Comparison of ENCODE assay signal across 9 cellular contexts in the genomic region with DNA sequence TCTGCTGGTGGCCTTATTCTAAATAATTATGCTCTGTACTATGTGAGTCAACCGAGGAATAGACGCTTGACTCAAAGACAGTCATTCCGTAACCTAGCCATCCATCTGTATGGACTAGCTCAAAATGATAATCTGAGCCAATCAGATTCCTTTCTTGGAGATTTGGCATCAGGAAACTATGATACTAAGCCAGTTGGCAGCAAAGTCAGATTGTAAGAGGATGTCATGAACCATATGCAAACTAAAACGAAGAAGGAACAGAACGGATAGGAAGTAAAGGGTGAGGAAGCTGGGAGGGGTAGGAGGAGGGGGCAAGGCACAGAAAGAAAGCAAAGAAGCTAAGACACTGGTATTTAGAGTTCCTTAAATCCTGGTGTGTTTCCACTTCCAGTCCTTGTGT. TPM values are rescaled to one million over a fixed set of nuclear protein-coding genes. Genes with fewer than 3 reads are reported as not detected.
DNase-seq lines count a peak whose midpoint lies in the region; ATAC-seq, FAIRE-seq and TF ChIP-seq lines count a peak whose summit lies in the region.
"Had no signal": no experiment of that assay in that cellular context is flagged by ENCODE, and none has a peak within 500 bp of the region (broad histone marks: within the 10 kb centered on the region; RNA-seq: fewer than 3 reads in every experiment).

No MANE protein-coding gene starts in this region.

- peak overlapping the region; percentile 48 to 89 (median 75) for H3K27ac Mint-ChIP-seq in CD14-positive monocyte

- ATAC-seq in GM19467 (IDR thresholded peaks at IDR 0.05; ENCODE audit: unreplicated experiment) (peak; percentile 62), HG03280 (IDR thresholded peaks at IDR 0.05; ENCODE audit: unreplicated experiment) (peak; percentile 64), foreskin keratinocyte (peak; percentile 20), SK-N-SH treated with all-trans-retinoic acid at 6 μM for 48 hours (no peak)

- H3K27me3 Mint-ChIP-seq in CD14-positive monocyte (ENCODE audit: low read depth in 3 of 3), result peaks cover 0 to 1% (median 0%) of the 10 kb centered on the region in 3 donors

- intact Hi-C loops in CD14-positive monocyte (cut with micrococcal nuclease), result no loop called here

- peaks cover 12% of the 10 kb centered on the region for H3K4me1 ChIP-seq in foreskin keratinocyte

- H3K27ac ChIP-seq in foreskin keratinocyte, result no peak overlapping the region
- H3K27ac ChIP-seq: cardiac muscle cell had no signal

- peaks cover 47% of the 10 kb centered on the region for H3K4me1 Mint-ChIP-seq in CD14-positive monocyte

- H3K27me3 ChIP-seq in foreskin keratinocyte, result no peaks in the 10 kb centered on the region
- H3K27me3 ChIP-seq: cardiac muscle cell had no signal

- H3K4me3 Mint-ChIP-seq in CD14-positive monocyte, result peak overlapping the region; percentile 49 to 72

- H3K9me3 Mint-ChIP-seq in CD14-positive monocyte, result no peaks in the 10 kb centered on the region

- TF ChIP-seq CTCF in CD14-positive monocyte (IDR thresholded peaks at IDR 0.05), result no peak
- TF ChIP-seq CTCF in foreskin keratinocyte (conservative IDR thresholded peaks at IDR 0.05), result no peak

- DNase-seq in CD14-positive monocyte (ENCODE audit: low spot score) (no peak), foreskin keratinocyte (peak in 1 of 2 donors; percentile 42), urothelium cell line (ENCODE audit: low spot score) (no peak), COLO829 (ENCODE audit: low spot score) (no peak)
- DNase-seq in activated CD4-positive, alpha-beta T cell treated with anti-CD3 and anti-CD28 coated beads for 4 hours, result no peak

- FAIRE-seq in urothelium cell line (lab: Jason Lieb, UNC), result no peak

- H3K36me3 Mint-ChIP-seq in CD14-positive monocyte, result no peaks in the 10 kb centered on the region

TF ChIP-seq in SK-N-SH treated with all-trans-retinoic acid at 6 μM for 48 hours, 23 proteins besides CTCF, POLR2A, EP300 and RAD21:
- TF ChIP-seq CSDC2 (CRISPR knock-in tag; IDR thresholded peaks at IDR 0.05), result no peak
- no peak for TF ChIP-seq GLIS3 (CRISPR knock-in tag; IDR thresholded peaks at IDR 0.05)
- no peak for TF ChIP-seq RARB (CRISPR knock-in tag; IDR thresholded peaks at IDR 0.05)
- TF ChIP-seq, protein P1, sequence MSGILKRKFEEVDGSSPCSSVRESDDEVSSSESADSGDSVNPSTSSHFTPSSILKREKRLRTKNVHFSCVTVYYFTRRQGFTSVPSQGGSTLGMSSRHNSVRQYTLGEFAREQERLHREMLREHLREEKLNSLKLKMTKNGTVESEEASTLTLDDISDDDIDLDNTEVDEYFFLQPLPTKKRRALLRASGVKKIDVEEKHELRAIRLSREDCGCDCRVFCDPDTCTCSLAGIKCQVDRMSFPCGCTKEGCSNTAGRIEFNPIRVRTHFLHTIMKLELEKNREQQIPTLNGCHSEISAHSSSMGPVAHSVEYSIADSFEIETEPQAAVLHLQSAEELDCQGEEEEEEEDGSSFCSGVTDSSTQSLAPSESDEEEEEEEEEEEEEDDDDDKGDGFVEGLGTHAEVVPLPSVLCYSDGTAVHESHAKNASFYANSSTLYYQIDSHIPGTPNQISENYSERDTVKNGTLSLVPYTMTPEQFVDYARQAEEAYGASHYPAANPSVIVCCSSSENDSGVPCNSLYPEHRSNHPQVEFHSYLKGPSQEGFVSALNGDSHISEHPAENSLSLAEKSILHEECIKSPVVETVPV (CRISPR knock-in tag; IDR thresholded peaks at IDR 0.05), result no peak
- no peak for TF ChIP-seq ZFP30 (CRISPR knock-in tag; IDR thresholded peaks at IDR 0.05)
- no peak for TF ChIP-seq ARNTL (CRISPR knock-in tag; IDR thresholded peaks at IDR 0.05; ENCODE audit: borderline replicate concordance, low read depth)
- no peak for TF ChIP-seq ZNF565 (CRISPR knock-in tag; conservative IDR thresholded peaks at IDR 0.05; ENCODE audit: low read depth)
- TF ChIP-seq ISL1 (CRISPR knock-in tag; IDR thresholded peaks at IDR 0.05), result no peak
- TF ChIP-seq OSR1 (CRISPR knock-in tag; IDR thresholded peaks at IDR 0.05), result no peak
- TF ChIP-seq, protein P2, sequence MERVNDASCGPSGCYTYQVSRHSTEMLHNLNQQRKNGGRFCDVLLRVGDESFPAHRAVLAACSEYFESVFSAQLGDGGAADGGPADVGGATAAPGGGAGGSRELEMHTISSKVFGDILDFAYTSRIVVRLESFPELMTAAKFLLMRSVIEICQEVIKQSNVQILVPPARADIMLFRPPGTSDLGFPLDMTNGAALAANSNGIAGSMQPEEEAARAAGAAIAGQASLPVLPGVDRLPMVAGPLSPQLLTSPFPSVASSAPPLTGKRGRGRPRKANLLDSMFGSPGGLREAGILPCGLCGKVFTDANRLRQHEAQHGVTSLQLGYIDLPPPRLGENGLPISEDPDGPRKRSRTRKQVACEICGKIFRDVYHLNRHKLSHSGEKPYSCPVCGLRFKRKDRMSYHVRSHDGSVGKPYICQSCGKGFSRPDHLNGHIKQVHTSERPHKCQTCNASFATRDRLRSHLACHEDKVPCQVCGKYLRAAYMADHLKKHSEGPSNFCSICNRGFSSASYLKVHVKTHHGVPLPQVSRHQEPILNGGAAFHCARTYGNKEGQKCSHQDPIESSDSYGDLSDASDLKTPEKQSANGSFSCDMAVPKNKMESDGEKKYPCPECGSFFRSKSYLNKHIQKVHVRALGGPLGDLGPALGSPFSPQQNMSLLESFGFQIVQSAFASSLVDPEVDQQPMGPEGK (CRISPR knock-in tag; IDR thresholded peaks at IDR 0.05; ENCODE audit: borderline replicate concordance), result no peak
- no peak for TF ChIP-seq TOX (CRISPR knock-in tag; IDR thresholded peaks at IDR 0.05; ENCODE audit: borderline replicate concordance)
- TF ChIP-seq ZC3H10 (CRISPR knock-in tag; IDR thresholded peaks at IDR 0.05), result no peak
- TF ChIP-seq, protein P3, sequence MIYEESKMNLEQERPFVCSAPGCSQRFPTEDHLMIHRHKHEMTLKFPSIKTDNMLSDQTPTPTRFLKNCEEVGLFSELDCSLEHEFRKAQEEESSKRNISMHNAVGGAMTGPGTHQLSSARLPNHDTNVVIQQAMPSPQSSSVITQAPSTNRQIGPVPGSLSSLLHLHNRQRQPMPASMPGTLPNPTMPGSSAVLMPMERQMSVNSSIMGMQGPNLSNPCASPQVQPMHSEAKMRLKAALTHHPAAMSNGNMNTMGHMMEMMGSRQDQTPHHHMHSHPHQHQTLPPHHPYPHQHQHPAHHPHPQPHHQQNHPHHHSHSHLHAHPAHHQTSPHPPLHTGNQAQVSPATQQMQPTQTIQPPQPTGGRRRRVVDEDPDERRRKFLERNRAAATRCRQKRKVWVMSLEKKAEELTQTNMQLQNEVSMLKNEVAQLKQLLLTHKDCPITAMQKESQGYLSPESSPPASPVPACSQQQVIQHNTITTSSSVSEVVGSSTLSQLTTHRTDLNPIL (CRISPR knock-in tag; IDR thresholded peaks at IDR 0.05; ENCODE audit: low read depth), result no peak
TF ChIP-seq in SK-N-SH treated with all-trans-retinoic acid at 6 μM for 48 hours: peak in this region for 0.

RNA-seq across cellular contexts. Expression of a gene that starts 10.7 kb away (rescaled TPM):
- polyA plus RNA-seq in CD14-positive monocyte, result 1 to 10 TPM; 1.1 to 1.4 TPM
- 8.3 and 8.4 TPM in 2 replicates for total RNA-seq in foreskin keratinocyte
- 1.5 and 1.9 TPM in 2 replicates for polyA plus RNA-seq in foreskin keratinocyte
